ENCODE assay signal across 26 cellular contexts in the genomic region with DNA sequence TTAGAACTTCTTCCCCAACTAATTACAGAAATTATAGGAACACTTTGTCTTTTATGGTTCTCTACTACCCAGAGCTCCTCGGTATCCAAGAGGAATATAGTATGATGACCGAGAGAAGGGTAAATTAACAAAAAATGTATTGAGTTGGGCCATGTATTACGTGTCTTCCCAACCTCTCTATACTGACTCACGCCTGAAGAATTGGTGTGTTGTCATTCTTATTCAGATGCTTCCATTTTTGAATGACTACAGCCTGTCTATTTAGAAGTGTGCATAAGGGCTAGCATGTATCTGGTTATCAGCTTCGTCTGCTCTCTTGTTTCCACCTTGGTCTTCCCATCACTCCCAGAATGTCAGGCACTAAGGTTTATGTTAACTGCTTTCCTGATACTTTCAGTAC. TPM values are rescaled to one million over a fixed set of nuclear protein-coding genes. Genes with fewer than 3 reads are reported as not detected.
DNase-seq lines count a peak whose midpoint lies in the region; ATAC-seq, FAIRE-seq and TF ChIP-seq lines count a peak whose summit lies in the region.
"Had no signal": no experiment of that assay in that cellular context is flagged by ENCODE, and none has a peak within 500 bp of the region (broad histone marks: within the 10 kb centered on the region; RNA-seq: fewer than 3 reads in every experiment).

No MANE protein-coding gene starts in this region.

- DNase-seq in AG10803 (ENCODE audit: low read depth) (peak; percentile 56), HFFc6 (peak; percentile 45), astrocyte (ENCODE audit: low read depth) (peak; percentile 57), fibroblast of villous mesenchyme (ENCODE audit: low read depth) (peak; percentile 13), GM13976 (ENCODE audit: low spot score) (no peak), iPS-NIHi7 (ENCODE audit: extremely low spot score) (no peak)
- DNase-seq: activated CD4-positive, alpha-beta T cell treated with anti-CD3 and anti-CD28 coated beads for 4 hours; activated CD8-positive, alpha-beta memory T cell treated with anti-CD3 and anti-CD28 coated beads for 24 hours; activated naive CD4-positive, alpha-beta T cell treated with Interleukin-2 at 50 U/mL for 16 hours; activated T-cell treated with anti-CD3 and anti-CD28 coated beads, Interleukin-2, amount 50 U/mL, for 48 hours; anterior cingulate cortex; foreskin melanocyte; Kasumi-1; mesendoderm; NCI-H1048; NCI-H1694 treated with DMSO at 0.1 percent for 48 hours; NCI-H526 treated with DMSO at 0.1 percent for 48 hours; nucleus accumbens; Peyer's patch; T-helper 2 cell had no signal

- H3K27me3 ChIP-seq in astrocyte (ENCODE audit: insufficient read depth, low read length) = no peaks in the 10 kb centered on the region
- H3K27me3 ChIP-seq: Peyer's patch had no signal

- peak; percentile 83 for FAIRE-seq in astrocyte (lab: Jason Lieb, UNC)

- no peaks in the 10 kb centered on the region for H3K9me3 ChIP-seq in astrocyte (ENCODE audit: insufficient read depth, low read depth, low read length)
- H3K9me3 ChIP-seq: Peyer's patch had no signal

- no peak overlapping the region for H2AFZ ChIP-seq in astrocyte (ENCODE audit: low read depth, low read length)
- H2AFZ ChIP-seq: GM23338 had no signal

- in situ Hi-C loops in GM13976 (cut with MboI; ENCODE audit: low sequenced_read_pairs, unreplicated experiment) = no loop called here

- H3K27ac ChIP-seq in astrocyte (ENCODE audit: low read depth, low read length) = peak overlapping the region; percentile 57
- H3K27ac ChIP-seq: Peyer's patch had no signal

- no peak for ATAC-seq in HG03025 (IDR thresholded peaks at IDR 0.05; ENCODE audit: low FRiP score, unreplicated experiment)
- ATAC-seq: GM23338; left lobe of liver; stimulated activated effector memory CD8-positive, alpha-beta T cell treated with anti-CD3 and anti-CD28 coated beads, Interleukin-12 subunit alpha, Interleukin-12 subunit beta, amount 100 ng/mL, for 72 hours had no signal

- H3K9me3 Mint-ChIP-seq in HFFc6 (peaks cover 3% of the 10 kb centered on the region; the same call in 1 of the 2 replicates), astrocyte (ENCODE audit: unreplicated experiment) (no peaks in the 10 kb centered on the region)
- H3K9me3 Mint-ChIP-seq: CD14-positive monocyte; central memory CD8-positive, alpha-beta T cell; GM23338; stimulated activated effector memory CD8-positive, alpha-beta T cell treated with anti-CD3 and anti-CD28 coated beads, Interleukin-12 subunit alpha, Interleukin-12 subunit beta, amount 100 ng/mL, for 72 hours had no signal

- H3K79me2 ChIP-seq in astrocyte (ENCODE audit: insufficient read depth, low read length) = peaks cover 2% of the 10 kb centered on the region

- H3K36me3 ChIP-seq in astrocyte (ENCODE audit: insufficient read depth, low read length) = peaks cover 80% of the 10 kb centered on the region

- TF ChIP-seq CTCF in AG10803 (conservative IDR thresholded peaks at IDR 0.05; ENCODE audit: low read length) (no peak), HFFc6 (IDR thresholded peaks at IDR 0.05) (no peak), astrocyte (IDR thresholded peaks at IDR 0.05; ENCODE audit: insufficient read depth, low read depth, low read length) (no peak), fibroblast of villous mesenchyme (IDR thresholded peaks at IDR 0.05; ENCODE audit: insufficient read depth, low read depth, low read length) (no peak), GM13976 (IDR thresholded peaks at IDR 0.05; ENCODE audit: borderline replicate concordance, control extremely low read depth, extremely low read depth, insufficient read depth, missing control alignments) (no peak)

- no peak overlapping the region for H3K9ac ChIP-seq in astrocyte (ENCODE audit: low read length)

- H3K4me3 ChIP-seq in AG10803 (ENCODE audit: low read length) = no peak overlapping the region
- H3K4me3 ChIP-seq in astrocyte (ENCODE audit: insufficient read depth, low read depth, low read length) = no peak overlapping the region
- H3K4me3 ChIP-seq in fibroblast of villous mesenchyme (ENCODE audit: low read depth, low read length) = no peak overlapping the region
- H3K4me3 ChIP-seq: GM23338, Peyer's patch had no signal

- H3K36me3 Mint-ChIP-seq in HFFc6 (ENCODE audit: low read depth) = peaks cover 66% of the 10 kb centered on the region
- peaks cover 21% of the 10 kb centered on the region for H3K36me3 Mint-ChIP-seq in astrocyte (ENCODE audit: low read depth, unreplicated experiment)

- peak overlapping the region; percentile 79 for H3K27ac Mint-ChIP-seq in HFFc6
- H3K27ac Mint-ChIP-seq in astrocyte (ENCODE audit: unreplicated experiment) = peak overlapping the region; percentile 85
- H3K27ac Mint-ChIP-seq: CD14-positive monocyte, GM23338 had no signal

- H3K4me1 Mint-ChIP-seq in HFFc6 (ENCODE audit: low read depth) (peaks cover 44% of the 10 kb centered on the region), astrocyte (ENCODE audit: low read depth, unreplicated experiment) (peaks cover 22% of the 10 kb centered on the region)
- H3K4me1 Mint-ChIP-seq: CD14-positive monocyte had no signal

- peaks cover 6% of the 10 kb centered on the region for H3K4me1 ChIP-seq in astrocyte (ENCODE audit: insufficient read depth, low read length)
- H3K4me1 ChIP-seq: Peyer's patch had no signal

- peak overlapping the region; percentile 4 for H3K4me2 ChIP-seq in astrocyte (ENCODE audit: low read length)
- H3K4me2 ChIP-seq: GM23338 had no signal

- H4K20me1 ChIP-seq in astrocyte (ENCODE audit: insufficient read depth, low read length) = peaks cover 38% of the 10 kb centered on the region

- H3K27me3 Mint-ChIP-seq in HFFc6 (ENCODE audit: insufficient read depth) (peaks cover 3% of the 10 kb centered on the region; the same call in 1 of the 2 replicates), astrocyte (ENCODE audit: low read depth, unreplicated experiment) (no peaks in the 10 kb centered on the region)
- H3K27me3 Mint-ChIP-seq: central memory CD8-positive, alpha-beta T cell had no signal

- peak overlapping the region; percentile 45 for H3K4me3 Mint-ChIP-seq in HFFc6
- H3K4me3 Mint-ChIP-seq in astrocyte (ENCODE audit: unreplicated experiment) = no peak overlapping the region
- H3K4me3 Mint-ChIP-seq: CD14-positive monocyte; central memory CD8-positive, alpha-beta T cell; GM23338; stimulated activated effector memory CD8-positive, alpha-beta T cell treated with anti-CD3 and anti-CD28 coated beads, Interleukin-12 subunit alpha, Interleukin-12 subunit beta, amount 100 ng/mL, for 72 hours had no signal

RNA-seq across cellular contexts. Expression of a gene that starts 24.5 kb away (rescaled TPM):
- total RNA-seq in HFFc6 (2021; fragmentation: NEBNext Ultra II Directional; extraction: Animal tissue kit (Norgen Biotek cat#: 25700)) = 10 to 100 TPM; 28.4 to 36.4 (median 32.0) TPM
- total RNA-seq in astrocyte (61.7 and 63.1 TPM in 2 replicates), fibroblast of villous mesenchyme (2.3 and 6.9 TPM in 2 replicates)

Comparison
In these comparisons a context has a peak if more than half of its experiments do, and no peak if none do; other contexts are left out.
1. DNase-seq: peak in AG10803 (single experiment), HFFc6 (single experiment), astrocyte (single experiment) and fibroblast of villous mesenchyme (single experiment); none in GM13976 (single experiment) and iPS-NIHi7 (single experiment).